ENCODE assay signal across 24 cellular contexts in genomic region chr18:32891797-32892196, GRCh38.
DNase-seq lines count a peak whose midpoint lies in the region; ATAC-seq and TF ChIP-seq lines count a peak whose summit lies in the region.
"Had no signal": no experiment of that assay in that cellular context is flagged by ENCODE, and none has a peak within 500 bp of the region (broad histone marks: within the 10 kb centered on the region; RNA-seq: fewer than 3 reads in every experiment).

No MANE protein-coding gene starts in this region.

- H3K9me3 ChIP-seq in DND-41 (ENCODE audit: insufficient read depth, low read length, severe bottlenecking), result peaks cover under 1% of the 10 kb centered on the region
- H3K9me3 ChIP-seq: esophagus squamous epithelium had no signal

- no peak for DNase-seq in DND-41
- DNase-seq in NCI-H2171 (lab: John Stamatoyannopoulos, UW), result peak; percentile 27
- DNase-seq in activated B cell treated with CpG ODN at 0.5 μM for 24 hours, result no peak
- no peak for DNase-seq in memory B cell (ENCODE audit: low spot score in 2 of 2)
- DNase-seq in superior temporal gyrus (ENCODE audit: extremely low spot score), result no peak
- DNase-seq in T-helper 2 cell, result no peak
- DNase-seq: activated CD4-positive, alpha-beta T cell treated with anti-CD3 and anti-CD28 coated beads for 4 hours; activated naive CD4-positive, alpha-beta T cell treated with anti-CD3 and anti-CD28 coated beads, Interleukin-2, amount 10 ng/mL, durations not matched to agents 7 days and 5 days; activated T-cell treated with anti-CD3 and anti-CD28 coated beads, Interleukin-2, amount 50 U/mL, for 72 hours; anterior cingulate cortex; CD4-positive, alpha-beta T cell; DMS79; effector CD4-positive, alpha-beta T cell; esophagus squamous epithelium; left cardiac atrium; midbrain; NCI-H1436; NCI-H2227 treated with DMSO at 0.1 percent for 48 hours; stimulated activated CD4-positive, alpha-beta T cell treated with anti-CD3 and anti-CD28 coated beads, Interleukin-1b, Interleukin-23, amount 100 ng/mL, for 48 hours; stimulated activated naive CD4-positive, alpha-beta T cell treated with Interleukin-2 at 50 U/mL for 16 hours; tibial artery had no signal

- CTCF ChIA-PET in activated B cell treated with CpG ODN at 0.5 μM for 24 hours (lab: Charles Lee), result interaction anchor here (0.9 to 2.4 kb wide), 6 partner anchors 26 to 340 kb away, joined by 3 to 18 read pairs (median 6); no protein-coding TSS in a partner anchor

- intact Hi-C loops in activated B cell treated with CpG ODN at 0.5 μM for 24 hours (cut with micrococcal nuclease), result no loop called here

- H3K4me1 Mint-ChIP-seq in activated B cell treated with CpG ODN at 0.5 μM for 24 hours (peaks cover 37% of the 10 kb centered on the region), memory B cell (peaks cover 9% of the 10 kb centered on the region)
- H3K4me1 Mint-ChIP-seq: activated naive CD4-positive, alpha-beta T cell treated with anti-CD3 and anti-CD28 coated beads, Interleukin-2, amount 10 ng/mL, durations not matched to agents 7 days and 5 days; central memory CD8-positive, alpha-beta T cell had no signal

- H2AFZ ChIP-seq in DND-41 (ENCODE audit: low read depth, low read length), result peak overlapping the region; percentile 19

- no peaks in the 10 kb centered on the region for H3K27me3 Mint-ChIP-seq in activated B cell treated with CpG ODN at 0.5 μM for 24 hours
- no peaks in the 10 kb centered on the region for H3K27me3 Mint-ChIP-seq in memory B cell
- H3K27me3 Mint-ChIP-seq: activated naive CD4-positive, alpha-beta T cell treated with anti-CD3 and anti-CD28 coated beads, Interleukin-2, amount 10 ng/mL, durations not matched to agents 7 days and 5 days; CD4-positive, alpha-beta T cell; central memory CD8-positive, alpha-beta T cell had no signal

- no peaks in the 10 kb centered on the region for H3K36me3 Mint-ChIP-seq in activated B cell treated with CpG ODN at 0.5 μM for 24 hours (ENCODE audit: low read depth)
- peaks cover 4% of the 10 kb centered on the region for H3K36me3 Mint-ChIP-seq in memory B cell
- H3K36me3 Mint-ChIP-seq: activated naive CD4-positive, alpha-beta T cell treated with anti-CD3 and anti-CD28 coated beads, Interleukin-2, amount 10 ng/mL, durations not matched to agents 7 days and 5 days had no signal

- no peaks in the 10 kb centered on the region for H3K27me3 ChIP-seq in DND-41 (ENCODE audit: insufficient read depth, low read length, poor library complexity)
- H3K27me3 ChIP-seq: esophagus squamous epithelium, tibial artery had no signal

- H3K27ac Mint-ChIP-seq in activated B cell treated with CpG ODN at 0.5 μM for 24 hours (no peak overlapping the region), memory B cell (peak overlapping the region; percentile 11)
- H3K27ac Mint-ChIP-seq: activated naive CD4-positive, alpha-beta T cell treated with anti-CD3 and anti-CD28 coated beads, Interleukin-2, amount 10 ng/mL, durations not matched to agents 7 days and 5 days; activated T-cell treated with anti-CD3 and anti-CD28 coated beads, Interleukin-2, amount 50 U/mL, for 72 hours; CD4-positive, alpha-beta T cell had no signal

- peak overlapping the region; percentile 29; the same call in 1 of the 2 replicates for H3K9ac ChIP-seq in DND-41 (ENCODE audit: low read depth, low read length)

- H4K20me1 ChIP-seq in DND-41 (ENCODE audit: insufficient read depth, low read length), result no peaks in the 10 kb centered on the region

- no peak overlapping the region for H3K4me3 Mint-ChIP-seq in activated B cell treated with CpG ODN at 0.5 μM for 24 hours
- no peak overlapping the region for H3K4me3 Mint-ChIP-seq in memory B cell
- H3K4me3 Mint-ChIP-seq: activated naive CD4-positive, alpha-beta T cell treated with anti-CD3 and anti-CD28 coated beads, Interleukin-2, amount 10 ng/mL, durations not matched to agents 7 days and 5 days; activated T-cell treated with anti-CD3 and anti-CD28 coated beads, Interleukin-2, amount 50 U/mL, for 72 hours; CD4-positive, alpha-beta T cell; central memory CD8-positive, alpha-beta T cell; neural crest cell had no signal

- H3K9me3 Mint-ChIP-seq in activated B cell treated with CpG ODN at 0.5 μM for 24 hours (peaks cover 4% of the 10 kb centered on the region), memory B cell (peaks cover 4% of the 10 kb centered on the region)
- H3K9me3 Mint-ChIP-seq: activated naive CD4-positive, alpha-beta T cell treated with anti-CD3 and anti-CD28 coated beads, Interleukin-2, amount 10 ng/mL, durations not matched to agents 7 days and 5 days; central memory CD8-positive, alpha-beta T cell had no signal

- H3K27ac ChIP-seq in DND-41 (ENCODE audit: low read length), result peak overlapping the region; percentile 70
- H3K27ac ChIP-seq: esophagus squamous epithelium, tibial artery had no signal

- H3K4me1 ChIP-seq in DND-41 (ENCODE audit: insufficient read depth, low read length), result peaks cover 38% of the 10 kb centered on the region
- H3K4me1 ChIP-seq: esophagus squamous epithelium, tibial artery had no signal

- POLR2A ChIA-PET in activated B cell treated with CpG ODN at 0.5 μM for 24 hours (lab: Charles Lee), result interaction anchor here (0.9 to 1.1 kb wide), 3 partner anchors 19 to 159 kb away, joined by 3 to 4 read pairs (median 4); no protein-coding TSS in a partner anchor

- TF ChIP-seq CTCF in DND-41 (IDR thresholded peaks at IDR 0.05; ENCODE audit: borderline replicate concordance, extremely low read depth, low read length, poor library complexity, severe bottlenecking) (peak; percentile 62), activated B cell treated with CpG ODN at 0.5 μM for 24 hours (IDR thresholded peaks at IDR 0.05) (no peak)

- no peak overlapping the region; a peak in 1 of 4 replicates for H3K4me3 ChIP-seq in DND-41 (ENCODE audit: low read depth in 1 of 2, low read length in 2 of 2)
- H3K4me3 ChIP-seq: esophagus squamous epithelium, tibial artery had no signal

- peak; percentile 46; the same call in 2 of the 3 replicates for ATAC-seq in DND-41 (ENCODE audit: insufficient read depth, low read depth)
- peak; percentile 40 for ATAC-seq in activated B cell treated with CpG ODN at 0.5 μM for 24 hours (ENCODE audit: low read depth)
- peak; percentile 35 for ATAC-seq in memory B cell (ENCODE audit: low read depth)
- ATAC-seq in HG03097 (IDR thresholded peaks at IDR 0.05; ENCODE audit: low FRiP score, unreplicated experiment), result no peak
- ATAC-seq: activated T-cell treated with anti-CD3 and anti-CD28 coated beads, Interleukin-2, amount 50 U/mL, for 72 hours; left cardiac atrium had no signal

- peak overlapping the region; percentile 56 for H3K4me2 ChIP-seq in DND-41 (ENCODE audit: insufficient read depth, low read length)

- H3K79me2 ChIP-seq in DND-41 (ENCODE audit: insufficient read depth, low read length), result no peaks in the 10 kb centered on the region

- no peaks in the 10 kb centered on the region for H3K36me3 ChIP-seq in DND-41 (ENCODE audit: insufficient read depth, low read length)
- H3K36me3 ChIP-seq: esophagus squamous epithelium, tibial artery had no signal
